Comparison of ENCODE assay signal across 8 cellular contexts in the genomic region with DNA sequence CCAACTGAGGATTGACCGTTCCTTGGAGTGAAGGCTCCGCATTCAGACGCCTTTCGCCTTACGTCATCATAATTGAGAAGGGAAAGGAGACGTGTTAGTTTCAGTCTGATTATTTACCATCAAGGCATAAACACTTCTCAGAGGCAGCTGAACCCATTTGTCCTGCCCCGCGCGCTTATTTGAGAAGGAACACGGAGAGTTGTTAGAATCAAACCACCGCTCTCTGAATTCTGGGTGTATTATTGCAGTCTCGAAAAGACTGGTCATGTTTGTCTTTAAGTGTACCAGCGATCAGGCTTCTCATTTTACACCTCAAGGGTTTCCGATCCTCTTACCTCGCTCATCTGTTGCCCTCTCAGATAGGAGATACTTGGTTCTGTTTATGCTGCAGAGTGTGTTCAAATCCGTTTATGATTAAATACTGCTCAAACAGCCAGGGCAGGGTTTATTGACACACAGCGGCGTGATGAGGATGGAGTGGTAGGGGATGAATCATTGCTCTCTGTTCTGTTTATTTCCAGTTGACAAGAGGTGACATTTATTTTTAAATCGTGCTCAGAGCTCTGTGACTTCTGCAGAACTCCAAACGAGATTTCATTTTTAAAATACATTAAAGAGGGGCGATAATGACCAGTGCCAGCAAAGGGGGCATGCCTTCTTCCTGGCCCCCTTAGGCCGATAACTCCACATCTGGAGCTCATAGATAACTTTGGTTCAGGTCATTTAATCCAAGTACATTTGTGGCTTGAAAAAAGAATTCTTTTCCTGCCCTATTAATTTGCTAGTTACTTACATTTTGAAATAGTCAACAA. TPM values are rescaled to one million over a fixed set of nuclear protein-coding genes. Genes with fewer than 3 reads are reported as not detected.
DNase-seq lines count a peak whose midpoint lies in the region; TF ChIP-seq lines count a peak whose summit lies in the region.

No MANE protein-coding gene starts in this region.

- H3K27ac ChIP-seq in vagina = peak overlapping the region; percentile 42

- H3K9me3 Mint-ChIP-seq in HFFc6 = no peaks in the 10 kb centered on the region

- no peaks in the 10 kb centered on the region for H3K36me3 ChIP-seq in vagina

- H3K4me1 ChIP-seq in vagina = peaks cover 57% of the 10 kb centered on the region

- TF ChIP-seq POLR2A in vagina (IDR thresholded peaks at IDR 0.05) = no peak

- H3K4me1 Mint-ChIP-seq in HFFc6 (ENCODE audit: low read depth) = peaks cover 31% of the 10 kb centered on the region

- peak overlapping the region; percentile 77 for H3K27ac Mint-ChIP-seq in HFFc6

- H3K4me3 ChIP-seq in vagina = no peak overlapping the region

- H3K4me3 Mint-ChIP-seq in HFFc6 = peak overlapping the region; percentile 74

- peaks cover 3% of the 10 kb centered on the region; the same call in 1 of the 2 replicates for H3K27me3 Mint-ChIP-seq in HFFc6 (ENCODE audit: insufficient read depth)

- no peaks in the 10 kb centered on the region for H3K9me3 ChIP-seq in vagina

- DNase-seq in NCI-H2107 treated with DMSO at 0.1 percent for 48 hours (lab: John Stamatoyannopoulos, UW; ENCODE audit: unreplicated experiment) = peak; percentile 30
- DNase-seq in NCI-H2107 (lab: John Stamatoyannopoulos, UW) = no peak
- DNase-seq in HFFc6 = peak; percentile 56
- DNase-seq in NCI-H526 treated with DMSO at 0.1 percent for 48 hours (lab: John Stamatoyannopoulos, UW) = peak; percentile 8
- peak; percentile 21 for DNase-seq in fibroblast of the conjunctiva (ENCODE audit: low read depth)
- DNase-seq in vagina (ENCODE audit: extremely low spot score in 2 of 2) = no peak
- no peak for DNase-seq in NCI-H146 (lab: John Stamatoyannopoulos, UW)
- DNase-seq in NCI-H1694 (lab: John Stamatoyannopoulos, UW) = no peak

- intact Hi-C loops in vagina (cut with DNase I) = no loop called here

- peaks cover 37% of the 10 kb centered on the region for H3K36me3 Mint-ChIP-seq in HFFc6 (ENCODE audit: low read depth)

- TF ChIP-seq CTCF in HFFc6 (IDR thresholded peaks at IDR 0.05) = no peak
- TF ChIP-seq CTCF in vagina (IDR thresholded peaks at IDR 0.05) = no peak

- no peaks in the 10 kb centered on the region for H3K27me3 ChIP-seq in vagina

RNA-seq across cellular contexts. Expression of a gene that starts 30.5 kb away (rescaled TPM):
- total RNA-seq in HFFc6 (2021; fragmentation: NEBNext Ultra II Directional; extraction: Animal tissue kit (Norgen Biotek cat#: 25700)) = 10 to 100 TPM; 33.8 to 39.4 (median 36.2) TPM
- total RNA-seq in vagina = 28.5 TPM

Comparison
In these comparisons a context has a peak if more than half of its experiments do, and no peak if none do; other contexts are left out.
1. DNase-seq: peak in NCI-H2107 treated with DMSO at 0.1 percent for 48 hours (single experiment), HFFc6 (single experiment), NCI-H526 treated with DMSO at 0.1 percent for 48 hours (single experiment) and fibroblast of the conjunctiva (single experiment); none in NCI-H2107 (single experiment), vagina (0 of 2), NCI-H146 (single experiment) and NCI-H1694 (single experiment).